Comparison of ENCODE assay signal across 10 cellular contexts in the genomic region with DNA sequence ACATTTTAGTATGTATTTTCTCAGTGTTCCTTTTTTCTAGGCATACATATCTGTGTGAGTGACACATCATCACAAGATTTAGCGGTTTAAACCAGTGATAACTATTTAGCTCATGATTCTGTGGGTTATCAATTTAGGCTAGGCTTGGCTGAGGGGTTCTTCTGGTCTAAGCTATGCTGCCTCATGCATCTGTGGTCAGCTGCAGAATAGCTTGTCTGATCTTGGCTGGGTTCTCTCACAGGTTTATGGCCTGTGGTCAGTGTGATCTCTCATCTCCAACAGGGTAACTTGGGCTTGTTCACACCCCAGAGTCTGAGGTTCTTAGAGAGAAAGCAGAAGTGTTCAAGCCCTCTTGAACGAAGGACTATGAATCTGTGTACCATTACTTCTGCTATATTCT.
DNase-seq lines count a peak whose midpoint lies in the region; ATAC-seq, FAIRE-seq and TF ChIP-seq lines count a peak whose summit lies in the region.
"Had no signal": no experiment of that assay in that cellular context is flagged by ENCODE, and none has a peak within 500 bp of the region (broad histone marks: within the 10 kb centered on the region; RNA-seq: fewer than 3 reads in every experiment).

No MANE protein-coding gene starts in this region.

- intact Hi-C loops in vagina (cut with DNase I), result no loop called here

- H3K9me3 Mint-ChIP-seq in type B pancreatic cell, result no peaks in the 10 kb centered on the region
- H3K9me3 Mint-ChIP-seq: WTC11 had no signal

- peaks cover 7% of the 10 kb centered on the region for H3K36me3 Mint-ChIP-seq in type B pancreatic cell
- H3K36me3 Mint-ChIP-seq: WTC11 had no signal

- H3K4me3 ChIP-seq in osteoblast (ENCODE audit: insufficient read depth, low read length) (no peak overlapping the region), vagina (no peak overlapping the region)

- H3K27ac ChIP-seq in osteoblast (ENCODE audit: low read depth, low read length) (no peak overlapping the region), vagina (no peak overlapping the region)

- no peaks in the 10 kb centered on the region for H3K4me1 Mint-ChIP-seq in type B pancreatic cell (ENCODE audit: unreplicated experiment)

- no peaks in the 10 kb centered on the region for H3K79me2 ChIP-seq in osteoblast (ENCODE audit: insufficient read depth, low read length)

- DNase-seq in GM12892 (ENCODE audit: insufficient read length) (no peak), glomerular visceral epithelial cell (ENCODE audit: extremely low spot score) (peak; percentile 53), type B pancreatic cell (ENCODE audit: extremely low spot score, unreplicated experiment) (no peak), NCI-H2196 treated with DMSO at 0.1 percent for 48 hours (lab: John Stamatoyannopoulos, UW; ENCODE audit: unreplicated experiment) (no peak), osteoblast (ENCODE audit: insufficient read length, low spot score, missing footprints) (no peak), vagina (ENCODE audit: extremely low spot score in 2 of 2) (no peak)
- DNase-seq: NCI-H526 had no signal

- peak; percentile 67 for FAIRE-seq in GM12892 (lab: Jason Lieb, UNC)

- H2AFZ ChIP-seq in osteoblast (ENCODE audit: low read length), result no peak overlapping the region

- H3K27me3 ChIP-seq in osteoblast (ENCODE audit: insufficient read depth, low read length) (no peaks in the 10 kb centered on the region), vagina (no peaks in the 10 kb centered on the region)

- TF ChIP-seq POLR2A in GM12892 (IDR thresholded peaks at IDR 0.05; ENCODE audit: low read depth, low read length) (no peak), vagina (IDR thresholded peaks at IDR 0.05) (no peak)

- no peaks in the 10 kb centered on the region for H3K27me3 Mint-ChIP-seq in type B pancreatic cell

- TF ChIP-seq CTCF in type B pancreatic cell (conservative IDR thresholded peaks at IDR 0.05) (no peak), osteoblast (IDR thresholded peaks at IDR 0.05; ENCODE audit: extremely low read depth, low read depth, low read length) (no peak), vagina (IDR thresholded peaks at IDR 0.05) (no peak)

- no peaks in the 10 kb centered on the region for H3K36me3 ChIP-seq in osteoblast (ENCODE audit: insufficient read depth, low read length)
- peaks cover 0 to 5% of the 10 kb centered on the region in 2 donors for H3K36me3 ChIP-seq in vagina

- no peak overlapping the region for H3K4me3 Mint-ChIP-seq in type B pancreatic cell
- H3K4me3 Mint-ChIP-seq: WTC11 had no signal

- ATAC-seq in GM21390 (IDR thresholded peaks at IDR 0.05; ENCODE audit: unreplicated experiment), result peak; percentile 56
- peak; percentile 58 for ATAC-seq in HG03460 (IDR thresholded peaks at IDR 0.05; ENCODE audit: unreplicated experiment)
- ATAC-seq: WTC11 had no signal

- H3K4me2 ChIP-seq in osteoblast (ENCODE audit: insufficient read depth, low read length), result no peak overlapping the region

- no peaks in the 10 kb centered on the region for H3K9me3 ChIP-seq in osteoblast (ENCODE audit: low read depth, low read length)
- no peaks in the 10 kb centered on the region for H3K9me3 ChIP-seq in vagina

- no peaks in the 10 kb centered on the region for H4K20me1 ChIP-seq in osteoblast (ENCODE audit: insufficient read depth, low read length)

- H3K4me1 ChIP-seq in osteoblast (ENCODE audit: insufficient read depth, low read length) (peaks cover 2% of the 10 kb centered on the region), vagina (no peaks in the 10 kb centered on the region)

- H3K27ac Mint-ChIP-seq in type B pancreatic cell, result no peak overlapping the region
- H3K27ac Mint-ChIP-seq: WTC11 had no signal
